ENCODE assay signal across 8 cellular contexts in the genomic region with DNA sequence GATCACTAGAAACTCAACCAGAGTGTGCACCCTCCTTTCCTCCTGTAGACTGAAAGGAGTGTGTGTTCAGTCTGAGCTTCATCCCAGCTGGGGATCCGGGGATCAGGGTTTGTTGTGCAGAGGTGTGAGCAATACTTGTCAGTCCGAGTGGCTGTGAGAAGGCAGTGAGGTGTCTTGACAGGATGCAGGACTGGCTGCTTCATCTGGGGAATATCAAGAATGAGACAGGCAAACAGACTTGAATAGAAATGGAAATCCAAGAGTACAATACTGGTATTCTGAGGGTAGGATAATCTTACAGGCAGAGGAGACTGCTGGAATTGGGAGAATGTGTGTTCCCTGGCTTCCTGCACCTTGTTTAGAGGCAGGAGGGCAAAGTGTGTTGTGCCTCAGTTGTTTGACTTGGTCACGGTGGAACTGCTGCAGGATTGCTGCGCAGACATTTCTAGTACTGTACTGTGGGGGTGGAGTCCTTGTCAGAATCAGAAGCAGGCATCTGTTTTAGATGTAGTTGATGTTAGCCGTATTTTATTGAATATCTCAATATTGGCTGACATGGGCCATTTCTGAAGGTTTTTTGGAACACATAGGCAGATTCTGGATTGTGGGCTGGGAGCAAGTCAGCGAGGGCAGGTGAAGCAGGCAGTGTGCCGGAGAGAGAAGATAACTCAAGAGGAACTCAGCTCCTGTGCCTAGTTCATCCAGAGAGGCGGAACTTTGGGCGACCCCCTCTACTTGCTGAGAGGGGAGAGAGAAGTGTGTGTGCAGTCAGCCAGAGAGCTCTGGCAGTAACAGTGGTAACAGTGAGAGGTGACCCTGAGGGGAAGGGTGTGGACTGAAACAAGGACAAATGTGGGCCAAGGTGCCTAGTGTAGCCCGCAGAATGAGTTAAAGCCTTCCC. TPM values are rescaled to one million over a fixed set of nuclear protein-coding genes. Genes with fewer than 3 reads are reported as not detected.
DNase-seq lines count a peak whose midpoint lies in the region; ATAC-seq, FAIRE-seq and TF ChIP-seq lines count a peak whose summit lies in the region.

No MANE protein-coding gene starts in this region.

- H3K9me3 ChIP-seq in BE2C (no peaks in the 10 kb centered on the region), GM12878 (replicated peaks; ENCODE audit: control insufficient read depth, insufficient read depth, low read length) (no peaks in the 10 kb centered on the region), right lobe of liver (no peaks in the 10 kb centered on the region), upper lobe of left lung (no peaks in the 10 kb centered on the region)

- H3K9ac ChIP-seq in GM12878 (ENCODE audit: control insufficient read depth, insufficient read depth, low read length): peak overlapping the region; percentile 80

- peaks cover 22% of the 10 kb centered on the region for H3K36me3 ChIP-seq in BE2C
- H3K36me3 ChIP-seq in GM12878 (ENCODE audit: control insufficient read depth in 2 of 2, insufficient read depth in 2 of 2, low read length in 1 of 2): peaks cover 0 to 18% of the 10 kb centered on the region in 2 experiments; a peak in 2 of 4 replicates
- H3K36me3 ChIP-seq in right lobe of liver: peaks cover 0 to 15% (median 9%) of the 10 kb centered on the region in 4 donors
- peaks cover 3 to 15% (median 8%) of the 10 kb centered on the region in 4 donors for H3K36me3 ChIP-seq in upper lobe of left lung

- CTCF ChIA-PET in GM12878 (lab: Yijun Ruan, JAX): interaction anchor here (0.7 to 3.6 kb wide), 15 partner anchors 7 to 159 kb away, joined by 3 to 30 read pairs (median 4); a partner anchor contains a TSS

- H2AFZ ChIP-seq in GM12878 (ENCODE audit: control insufficient read depth, low read depth, low read length): no peak overlapping the region

- TF ChIP-seq CTCF in BE2C (IDR thresholded peaks at IDR 0.05; ENCODE audit: low read depth, low read length) (no peak), GM12878 (IDR thresholded peaks at IDR 0.05 in 2 of 3, conservative IDR thresholded peaks at IDR 0.05 in 1 of 3; ENCODE audit: control insufficient read depth in 2 of 3, extremely low read depth in 1 of 3, insufficient read depth in 1 of 3, low read depth in 3 of 3, low read length in 3 of 3) (no peak), right lobe of liver (IDR thresholded peaks at IDR 0.05) (no peak), upper lobe of left lung (IDR thresholded peaks at IDR 0.05) (no peak)

- H4K20me1 ChIP-seq in GM12878 (ENCODE audit: control insufficient read depth, insufficient read depth): peaks cover 4% of the 10 kb centered on the region; the same call in 1 of the 2 replicates

- H3K79me2 ChIP-seq in GM12878 (ENCODE audit: control insufficient read depth, insufficient read depth, low read length): peaks cover 50% of the 10 kb centered on the region

- intact Hi-C loops in GM12878 (cut with micrococcal nuclease; ENCODE audit: unreplicated experiment) (no loop called here), right lobe of liver (cut with DNase I) (no loop called here)

- TF ChIP-seq EP300 in GM12878 (IDR thresholded peaks at IDR 0.05; ENCODE audit: borderline replicate concordance in 1 of 2, control insufficient read depth in 1 of 2, low read depth in 2 of 2, low read length in 2 of 2) (no peak), upper lobe of left lung (IDR thresholded peaks at IDR 0.05) (no peak)

- H3K4me2 ChIP-seq in GM12878 (ENCODE audit: control insufficient read depth, insufficient read depth): peak overlapping the region; percentile 73

- peak overlapping the region; percentile 90; the same call in 1 of the 2 replicates for H3K27ac ChIP-seq in GM12878 (ENCODE audit: control insufficient read depth, insufficient read depth)
- peak overlapping the region in 2 of 3 donors; percentile 5 to 43 for H3K27ac ChIP-seq in right lobe of liver
- H3K27ac ChIP-seq in upper lobe of left lung: peak overlapping the region; percentile 88 to 96 (median 91)

- peak overlapping the region; percentile 47 for H3K4me3 ChIP-seq in BE2C (ENCODE audit: low read depth, low read length)
- peak overlapping the region; percentile 89 for H3K4me3 ChIP-seq in GM12878
- no peak overlapping the region for H3K4me3 ChIP-seq in right lobe of liver
- peak overlapping the region in 2 of 4 donors; percentile 68 to 76 for H3K4me3 ChIP-seq in upper lobe of left lung

- no TSS peak for BruUV-seq in GM12878 (replicated peaks; lab: Mats Ljungman, UMichigan)

- RAD21 ChIA-PET in GM12878 (lab: Charles Lee; ENCODE audit: unreplicated experiment): interaction anchor here (0.5 to 2.5 kb wide), 22 partner anchors 9 to 165 kb away, joined by 3 to 8 read pairs (median 5); a partner anchor contains a TSS

- POLR2A ChIA-PET in GM12878 (lab: Charles Lee): interaction anchor here (0.6 to 2.6 kb wide), 18 partner anchors 15 to 397 kb away, joined by 3 to 13 read pairs (median 4); a partner anchor contains a TSS

- H3K4me1 ChIP-seq in BE2C: peaks cover 9% of the 10 kb centered on the region
- H3K4me1 ChIP-seq in GM12878 (ENCODE audit: control insufficient read depth, insufficient read depth, low read length): peaks cover 17% of the 10 kb centered on the region
- peaks cover 0 to 34% (median 15%) of the 10 kb centered on the region in 4 donors for H3K4me1 ChIP-seq in right lobe of liver
- H3K4me1 ChIP-seq in upper lobe of left lung: peaks cover 37 to 45% (median 38%) of the 10 kb centered on the region in 4 donors

- SMC1A ChIA-PET in GM12878 (lab: Charles Lee; ENCODE audit: uncharacterized antibody, unreplicated experiment): interaction anchor here (0.7 to 1.7 kb wide), 12 partner anchors 10 to 165 kb away, joined by 3 to 13 read pairs (median 4); no protein-coding TSS in a partner anchor

- FAIRE-seq in HTR-8/SVneo (lab: Jason Lieb, UNC): peak; percentile 69
- no peak for FAIRE-seq in GM12878 (lab: Jason Lieb, UNC)

- TF ChIP-seq POLR2A in GM12878 (IDR thresholded peaks at IDR 0.05; ENCODE audit: low read depth, low read length) (no peak), right lobe of liver (IDR thresholded peaks at IDR 0.05) (no peak), upper lobe of left lung (IDR thresholded peaks at IDR 0.05) (no peak)

- TF ChIP-seq RAD21 in GM12878 (IDR thresholded peaks at IDR 0.05; ENCODE audit: insufficient read depth, low read depth, low read length): no peak

- H3K27me3 ChIP-seq in BE2C (no peaks in the 10 kb centered on the region), GM12878 (replicated peaks in 1 of 2; ENCODE audit: control insufficient read depth in 2 of 2, insufficient read depth in 2 of 2, low read length in 1 of 2) (no peaks in the 10 kb centered on the region), right lobe of liver (no peaks in the 10 kb centered on the region), upper lobe of left lung (no peaks in the 10 kb centered on the region)

- ATAC-seq in GM12878 (no peak), right lobe of liver (no peak), upper lobe of left lung (ENCODE audit: low FRiP score in 2 of 2) (no peak), HG02642 (IDR thresholded peaks at IDR 0.05; ENCODE audit: poor library complexity, unreplicated experiment) (no peak)

- DNase-seq in BE2C: no peak
- DNase-seq in HTR-8/SVneo (ENCODE audit: insufficient read length, low spot score): no peak
- no peak for DNase-seq in GM12878 (ENCODE audit: low read depth, low spot score)
- DNase-seq in right lobe of liver: no peak
- DNase-seq in upper lobe of left lung: no peak
- DNase-seq in NCI-H2081 (lab: John Stamatoyannopoulos, UW): no peak
- no peak for DNase-seq in NK-92 treated with Interleukin-12 subunit alpha and Interleukin-12 subunit beta, amount 100 ng/mL, for 24 hours (lab: John Stamatoyannopoulos, UW)

- WGBS in GM12878 (ENCODE audit: insufficient coverage, insufficient replicate concordance, low lambda C conversion rate, missing lambda C conversion rate): 5% methylated on average over 10 of the region's 10 CpGs
- 16% methylated on average over 10 of the region's 10 CpGs for WGBS in right lobe of liver (ENCODE audit: insufficient coverage, low coverage, low lambda C conversion rate, missing lambda C conversion rate)
- WGBS in upper lobe of left lung, 2 donors: 20 to 21% methylated on average over 10 of the region's 10 CpGs

- in situ Hi-C loops in GM12878 (cut with MboI): no loop called here

RNA-seq across cellular contexts. Expression of a gene that starts 27.1 kb away (rescaled TPM):
- polyA plus RNA-seq in BE2C (2012; ENCODE audit: insufficient read depth, insufficient read length, low read depth): 272 TPM
- total RNA-seq in GM12878 (2013; cell fraction: nucleolus; rRNA removed): 113 and 129 TPM in 2 replicates
- total RNA-seq in GM12878 (2014; rRNA removed) (135 and 140 TPM in 2 replicates), GM12878 (2014; rRNA removed; fragmentation: Illumina TruSeq; extraction: Trizol) (50.3 and 54.9 TPM in 2 replicates), GM12878 (2021) (152 and 160 TPM in 2 replicates), right lobe of liver (10 to 100 TPM; 24.5 to 43.9 (median 28.5) TPM), upper lobe of left lung (100 to 1,000 TPM in 4 of 6 donors, 10 to 100 TPM in 2; 76.9 to 232 (median 117) TPM)
- 47.6 TPM for polyA plus RNA-seq in GM12878 (2011; ENCODE audit: low read depth)
- polyA plus RNA-seq in GM12878 (2011; rRNA removed) (52.4 and 77.2 TPM in 2 replicates), GM12878 (2014; fragmentation: Illumina TruSeq; extraction: Trizol) (44.5 and 90.0 TPM in 2 replicates), GM12878 (2014; fragmentation: Nextera tagmentation; extraction: Ambion mirVana) (1 to 10 TPM; 1.0 to 1.3 TPM), GM12878 (2014; rRNA removed) (142 and 155 TPM in 2 replicates), GM12878 (2016; fragmentation: Nextera tagmentation; extraction: Ambion mirVana) (10 to 100 TPM; 31.5 to 34.5 TPM)
- 84.2 and 124 TPM in 2 replicates for polyA plus RNA-seq in GM12878 (2011; cell fraction: cytosol; rRNA removed)
- polyA plus RNA-seq in GM12878 (2011; cell fraction: nucleus; rRNA removed): 373 and 393 TPM in 2 replicates
- polyA plus RNA-seq in GM12878 (2012): 130 and 152 TPM in 2 replicates
- polyA minus RNA-seq in GM12878 (2011; rRNA and poly(A)+ RNA removed): 105 and 117 TPM in 2 replicates
- 65.8 and 85.8 TPM in 2 replicates for polyA minus RNA-seq in GM12878 (2011; cell fraction: cytosol; rRNA and poly(A)+ RNA removed)
- 76.6 and 99.7 TPM in 2 replicates for polyA minus RNA-seq in GM12878 (2011; cell fraction: nucleus; rRNA and poly(A)+ RNA removed)

RNA-seq across cellular contexts. Expression of a gene that starts 50.0 kb away (rescaled TPM):
- 133 TPM for polyA plus RNA-seq in BE2C (2012; ENCODE audit: insufficient read depth, insufficient read length, low read depth)
- 70.6 and 80.4 TPM in 2 replicates for total RNA-seq in GM12878 (2013; cell fraction: nucleolus; rRNA removed)
- total RNA-seq in GM12878 (2014; rRNA removed): 36.7 and 39.5 TPM in 2 replicates
- 20.8 and 21.1 TPM in 2 replicates for total RNA-seq in GM12878 (2014; rRNA removed; fragmentation: Illumina TruSeq; extraction: Trizol)
- total RNA-seq in GM12878 (2021): 45.2 and 54.1 TPM in 2 replicates
- polyA plus RNA-seq in GM12878 (2011; ENCODE audit: low read depth): 8.7 TPM
- polyA plus RNA-seq in GM12878 (2011; rRNA removed): 13.2 and 25.2 TPM in 2 replicates
- 24.9 and 43.8 TPM in 2 replicates for polyA plus RNA-seq in GM12878 (2011; cell fraction: cytosol; rRNA removed)
- 169 and 236 TPM in 2 replicates for polyA plus RNA-seq in GM12878 (2011; cell fraction: nucleus; rRNA removed)
- 18.7 and 28.3 TPM in 2 replicates for polyA plus RNA-seq in GM12878 (2012)
- 6.7 and 18.4 TPM in 2 replicates for polyA plus RNA-seq in GM12878 (2014; fragmentation: Illumina TruSeq; extraction: Trizol)
- 1 to 10 TPM; 2.0 to 5.9 TPM for polyA plus RNA-seq in GM12878 (2014; fragmentation: Nextera tagmentation; extraction: Ambion mirVana)
- polyA plus RNA-seq in GM12878 (2014; rRNA removed): 56.2 and 58.8 TPM in 2 replicates
- 10 to 100 TPM; 18.4 to 22.0 TPM for polyA plus RNA-seq in GM12878 (2016; fragmentation: Nextera tagmentation; extraction: Ambion mirVana)
- polyA minus RNA-seq in GM12878 (2011; rRNA and poly(A)+ RNA removed): 12.1 and 32.2 TPM in 2 replicates
- 11.0 and 14.5 TPM in 2 replicates for polyA minus RNA-seq in GM12878 (2011; cell fraction: cytosol; rRNA and poly(A)+ RNA removed)
- polyA minus RNA-seq in GM12878 (2011; cell fraction: nucleus; rRNA and poly(A)+ RNA removed): 36.4 and 70.8 TPM in 2 replicates
- total RNA-seq in right lobe of liver: 10 to 100 TPM in 4 of 6 experiments, 1 to 10 TPM in 2; 7.7 to 14.1 (median 10.4) TPM
- total RNA-seq in upper lobe of left lung: 100 to 1,000 TPM in 2 of 6 donors, 10 to 100 TPM in 4; 47.4 to 221 (median 78.3) TPM

Comparison
In these comparisons a context has a peak if more than half of its experiments do, and no peak if none do; other contexts are left out.
1. H3K4me3 ChIP-seq: peak in BE2C (single experiment) and GM12878 (single experiment); none in right lobe of liver (0 of 3).
2. H3K27ac ChIP-seq: peak in every context shown above with its lines; median percentile 91 in upper lobe of left lung; 90 in GM12878; 24 in right lobe of liver.